8 cellular contexts compared by ENCODE assay signal in genomic region chr17:31068291-31068690, GRCh38. TPM values are rescaled to one million over a fixed set of nuclear protein-coding genes. Genes with fewer than 3 reads are reported as not detected.
DNase-seq lines count a peak whose midpoint lies in the region; ATAC-seq and TF ChIP-seq lines count a peak whose summit lies in the region.

No MANE protein-coding gene starts in this region.

- peaks cover 10% of the 10 kb centered on the region for H3K27me3 Mint-ChIP-seq in T-helper 17 cell
- peaks cover 5% of the 10 kb centered on the region for H3K27me3 Mint-ChIP-seq in type B pancreatic cell

- H3K4me3 ChIP-seq in cardiac fibroblast (replicated peaks in 1 of 2; ENCODE audit: low read depth in 2 of 2, low read length in 2 of 2) (no peak overlapping the region), mesodermal cell (ENCODE audit: extremely low read depth, insufficient read depth, low read length, poor library complexity, severe bottlenecking) (no peak overlapping the region)

- 43 to 81% methylated on average over 4 of the region's 4 CpGs for WGBS in mesodermal cell (ENCODE audit: insufficient coverage in 2 of 2), 2 experiments

- TF ChIP-seq EP300 in Ishikawa (IDR thresholded peaks at IDR 0.05; ENCODE audit: borderline replicate concordance): no peak

- no peaks in the 10 kb centered on the region for H3K4me1 Mint-ChIP-seq in T-helper 17 cell
- peaks cover 6% of the 10 kb centered on the region for H3K4me1 Mint-ChIP-seq in type B pancreatic cell (ENCODE audit: unreplicated experiment)

- peak; percentile 60 for TF ChIP-seq RAD21 in Ishikawa (IDR thresholded peaks at IDR 0.05; ENCODE audit: low read depth)

- TF ChIP-seq CTCF in cardiac fibroblast (IDR thresholded peaks at IDR 0.05; ENCODE audit: low read depth, low read length) (peak; percentile 47), type B pancreatic cell (conservative IDR thresholded peaks at IDR 0.05) (peak; percentile 59)

- DNase-seq in Caki2 (ENCODE audit: low read depth) (peak; percentile 22), T-helper 17 cell (peak in 1 of 3 donors; percentile 21), cardiac fibroblast (ENCODE audit: low read depth in 2 of 2) (peak; percentile 37 to 48), type B pancreatic cell (ENCODE audit: extremely low spot score, unreplicated experiment) (no peak), NCI-H128 (lab: John Stamatoyannopoulos, UW; ENCODE audit: unreplicated experiment) (no peak)

- no peaks in the 10 kb centered on the region for H3K9me3 Mint-ChIP-seq in type B pancreatic cell

- ATAC-seq in T-helper 17 cell: peak; percentile 50
- ATAC-seq in HG02763 (IDR thresholded peaks at IDR 0.05; ENCODE audit: unreplicated experiment): no peak

- peaks cover 14% of the 10 kb centered on the region for H3K4me1 ChIP-seq in mesodermal cell (ENCODE audit: control insufficient read depth, insufficient read depth, low read length, poor library complexity, severe bottlenecking)

- H3K36me3 Mint-ChIP-seq in T-helper 17 cell (ENCODE audit: low read depth) (no peaks in the 10 kb centered on the region), type B pancreatic cell (no peaks in the 10 kb centered on the region)

- H3K4me3 Mint-ChIP-seq in T-helper 17 cell: no peak overlapping the region
- peak overlapping the region; percentile 2 for H3K4me3 Mint-ChIP-seq in type B pancreatic cell

- H3K36me3 ChIP-seq in mesodermal cell (ENCODE audit: control insufficient read depth, insufficient read depth, low read length): no peaks in the 10 kb centered on the region

- peak overlapping the region; percentile 81 for H3K27ac ChIP-seq in mesodermal cell (ENCODE audit: low read depth, low read length, severe bottlenecking)

- H3K9me3 ChIP-seq in T-helper 17 cell (ENCODE audit: control insufficient read depth, low read length, poor library complexity, severe bottlenecking) (no peaks in the 10 kb centered on the region), mesodermal cell (ENCODE audit: control insufficient read depth, low read length) (no peaks in the 10 kb centered on the region)

- H3K27ac Mint-ChIP-seq in T-helper 17 cell (no peak overlapping the region), type B pancreatic cell (no peak overlapping the region)

- in situ Hi-C loops in Caki2 (cut with HindIII; ENCODE audit: low pct_unique_long_range_greater_than_20kb, low sequenced_read_pairs): no loop called here

TF ChIP-seq in Ishikawa, 13 proteins besides CTCF, POLR2A, EP300 and RAD21:
- no peak for TF ChIP-seq TAF1 (IDR thresholded peaks at IDR 0.05; ENCODE audit: low read depth)
- TF ChIP-seq TEAD4 (IDR thresholded peaks at IDR 0.05): no peak
- TF ChIP-seq NFIC (IDR thresholded peaks at IDR 0.05): no peak
- no peak for TF ChIP-seq CREB1 (IDR thresholded peaks at IDR 0.05; ENCODE audit: low read depth)

RNA-seq across cellular contexts. Expression of gene NF1, which starts 26.5 kb away (rescaled TPM):
- total RNA-seq in Caki2 (2014; rRNA removed; shearing (Covaris generic); ENCODE audit: low replicate concordance): 12.0 and 15.5 TPM in 2 replicates
- total RNA-seq in T-helper 17 cell: 10 to 100 TPM; 19.9 to 24.0 TPM
- polyA plus RNA-seq in mesodermal cell (2013, experiment 1 of 2): 34.5 TPM
- 28.0 TPM for polyA plus RNA-seq in mesodermal cell (2013, experiment 2 of 2)
- 62.6 and 69.9 TPM in 2 replicates for total RNA-seq in type B pancreatic cell (ENCODE audit: low replicate concordance)

Comparison
In these comparisons a context has a peak if more than half of its experiments do, and no peak if none do; other contexts are left out.
1. DNase-seq: peak in Caki2 (single experiment) and cardiac fibroblast (2 of 2); none in type B pancreatic cell (single experiment) and NCI-H128 (single experiment).